19 cellular contexts compared by ENCODE assay signal in the genomic region with DNA sequence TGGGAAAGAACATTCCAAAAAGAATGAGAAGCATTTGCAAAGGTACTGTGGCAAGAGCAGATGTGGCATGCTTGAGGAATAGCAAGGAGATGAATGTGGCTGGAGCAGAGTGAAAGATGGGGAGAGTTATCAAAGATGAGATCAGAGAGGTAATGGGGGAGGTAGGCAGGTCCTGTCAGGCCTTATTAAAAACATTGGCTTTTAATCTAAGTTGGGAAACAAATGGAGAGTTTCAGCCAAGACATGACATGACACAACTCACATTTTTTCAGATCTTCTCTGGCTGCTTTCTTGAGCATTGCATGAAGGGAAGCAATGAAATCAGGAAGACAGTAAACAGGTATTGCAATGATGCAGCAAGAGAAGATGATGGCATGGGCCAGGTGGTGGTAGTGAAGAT.
A peak's percentile ranks its signal among the peaks of the same experiment; 100 is the strongest.
DNase-seq lines count a peak whose midpoint lies in the region; FAIRE-seq and TF ChIP-seq lines count a peak whose summit lies in the region.
"Had no signal": no experiment of that assay in that cellular context is flagged by ENCODE, and none has a peak within 500 bp of the region (broad histone marks: within the 10 kb centered on the region; RNA-seq: fewer than 3 reads in every experiment).

No MANE protein-coding gene starts in this region.

- H3K9me3 ChIP-seq in ovary, result no peaks in the 10 kb centered on the region

- intact Hi-C loops in ovary (cut with DNase I), result no loop called here

- peak; percentile 78 for FAIRE-seq in HTR-8/SVneo (lab: Jason Lieb, UNC)
- FAIRE-seq: A204.1, D721Med, H1, HepG2 had no signal

- H3K27me3 ChIP-seq in ovary, result no peaks in the 10 kb centered on the region

- no peaks in the 10 kb centered on the region for H3K4me1 ChIP-seq in ovary (ENCODE audit: insufficient read depth)

- no peaks in the 10 kb centered on the region for H3K36me3 ChIP-seq in ovary

- TF ChIP-seq CTCF in fibroblast of the aortic adventitia (IDR thresholded peaks at IDR 0.05; ENCODE audit: insufficient read depth, low read length) (no peak), ovary (IDR thresholded peaks at IDR 0.05) (no peak)

- TF ChIP-seq EP300 in ovary (IDR thresholded peaks at IDR 0.05), result no peak

- DNase-seq in HTR-8/SVneo (ENCODE audit: insufficient read length, low spot score) (no peak), amniotic epithelial cell (ENCODE audit: low read depth) (peak; percentile 57), fibroblast of the aortic adventitia (ENCODE audit: low read depth) (peak; percentile 53), ovary (no peak), mesenteric fat pad (ENCODE audit: low spot score) (no peak), DMS153 treated with DMSO at 0.1 percent for 48 hours (lab: John Stamatoyannopoulos, UW; ENCODE audit: unreplicated experiment) (no peak)
- DNase-seq: ACHN; AML-193; Caco-2; CD4-positive, alpha-beta T cell; DMS153; DMS79 treated with DMSO at 0.1 percent for 48 hours; GF-D8; H9 had no signal

- H3K27ac ChIP-seq in ovary, result no peak overlapping the region
- H3K27ac ChIP-seq: C4-2B had no signal

- TF ChIP-seq POLR2A in ovary (IDR thresholded peaks at IDR 0.05), result no peak

- H3K4me3 ChIP-seq in fibroblast of the aortic adventitia (ENCODE audit: low read depth, low read length), result no peak overlapping the region
- no peak overlapping the region for H3K4me3 ChIP-seq in ovary

Comparison
In these comparisons a context has a peak if more than half of its experiments do, and no peak if none do; other contexts are left out.
1. DNase-seq: peak in amniotic epithelial cell (single experiment) and fibroblast of the aortic adventitia (single experiment); none in HTR-8/SVneo (single experiment), ovary (0 of 5), mesenteric fat pad (single experiment) and DMS153 treated with DMSO at 0.1 percent for 48 hours (single experiment).